Comparison of ENCODE assay signal across 12 cellular contexts in genomic region chr1:20153000-20153418, GRCh38. TPM values are rescaled to one million over a fixed set of nuclear protein-coding genes. Genes with fewer than 3 reads are reported as not detected.
A peak's percentile ranks its signal among the peaks of the same experiment; 100 is the strongest.
DNase-seq lines count a peak whose midpoint lies in the region; ATAC-seq, FAIRE-seq and TF ChIP-seq lines count a peak whose summit lies in the region.
"Had no signal": no experiment of that assay in that cellular context is flagged by ENCODE, and none has a peak within 500 bp of the region (broad histone marks: within the 10 kb centered on the region; RNA-seq: fewer than 3 reads in every experiment).

No MANE protein-coding gene starts in this region.

- H3K9me3 ChIP-seq in lower lobe of right lung (no peaks in the 10 kb centered on the region), suprapubic skin (no peaks in the 10 kb centered on the region)

- no peak for TF ChIP-seq CTCF in lower lobe of right lung (IDR thresholded peaks at IDR 0.05)
- TF ChIP-seq CTCF in suprapubic skin (IDR thresholded peaks at IDR 0.05), result no peak

- no peak for FAIRE-seq in GM12891 (lab: Jason Lieb, UNC)
- FAIRE-seq: A204.1 had no signal

- DNase-seq in NCI-H1417 (lab: John Stamatoyannopoulos, UW), result peak in 2 of 3 experiments; percentile 12 to 55
- no peak for DNase-seq in NCI-H1417 treated with DMSO at 0.1 percent for 48 hours (lab: John Stamatoyannopoulos, UW)
- peak; percentile 26 for DNase-seq in cerebellum (ENCODE audit: low spot score)
- peak; percentile 67 for DNase-seq in lower lobe of right lung
- DNase-seq in suprapubic skin (ENCODE audit: low spot score in 2 of 2), result peak; percentile 74 to 81
- no peak for DNase-seq in NCI-H748 (lab: John Stamatoyannopoulos, UW; ENCODE audit: unreplicated experiment)
- DNase-seq in NCI-H446 treated with DMSO at 0.1 percent for 48 hours (lab: John Stamatoyannopoulos, UW), result no peak
- no peak for DNase-seq in GM12891 (ENCODE audit: insufficient read length, low spot score)

- TF ChIP-seq POLR2A in suprapubic skin (IDR thresholded peaks at IDR 0.05) (no peak), GM12891 (IDR thresholded peaks at IDR 0.05; ENCODE audit: low read depth, low read length) (no peak)

- 40% methylated on average over 6 of the region's 6 CpGs for WGBS in suprapubic skin

- H3K27me3 ChIP-seq in lower lobe of right lung (ENCODE audit: low read depth), result peaks cover 4% of the 10 kb centered on the region
- no peaks in the 10 kb centered on the region for H3K27me3 ChIP-seq in suprapubic skin

- TF ChIP-seq EP300 in suprapubic skin (IDR thresholded peaks at IDR 0.05), result no peak

- ATAC-seq in lower lobe of right lung, result peak; percentile 61 to 74

- H3K27ac ChIP-seq in lower lobe of right lung (peak overlapping the region; percentile 74), suprapubic skin (peak overlapping the region; percentile 76)

- intact Hi-C loops in lower lobe of right lung (cut with DNase I), result no loop called here

- H3K4me3 ChIP-seq in lower lobe of right lung (no peak overlapping the region), suprapubic skin (no peak overlapping the region)

- H3K4me1 ChIP-seq in lower lobe of right lung, result peaks cover 31% of the 10 kb centered on the region
- H3K4me1 ChIP-seq in suprapubic skin, result peaks cover 22% of the 10 kb centered on the region

- no peaks in the 10 kb centered on the region for H3K36me3 ChIP-seq in lower lobe of right lung
- H3K36me3 ChIP-seq in suprapubic skin, result no peaks in the 10 kb centered on the region

TF ChIP-seq in GM12891, 5 proteins besides CTCF, POLR2A, EP300 and RAD21:
- TF ChIP-seq POU2F2 (IDR thresholded peaks at IDR 0.05; ENCODE audit: low read depth, low read length), result no peak
- TF ChIP-seq TAF1 (IDR thresholded peaks at IDR 0.05; ENCODE audit: low read depth, low read length), result no peak
- TF ChIP-seq POLR2AphosphoS5 (IDR thresholded peaks at IDR 0.05; ENCODE audit: low read depth, low read length), result no peak
- no peak for TF ChIP-seq SPI1 (IDR thresholded peaks at IDR 0.05; ENCODE audit: low read depth, low read length)
- no peak for TF ChIP-seq PAX5 (IDR thresholded peaks at IDR 0.05; ENCODE audit: insufficient read depth, low read length, severe bottlenecking)

RNA-seq across cellular contexts. Expression of gene PLA2G2F, which starts 13.9 kb away (rescaled TPM):
- total RNA-seq in cerebellum (not detected), lower lobe of right lung (not detected), suprapubic skin (10 to 100 TPM; 11.9 to 33.8 (median 16.7) TPM)
- polyA plus RNA-seq in GM12891 (2012; ENCODE audit: low read depth, missing spikeins), result not detected
- total RNA-seq: glomerular endothelial cell; T-helper 1 cell treated with Interleukin-12 subunit alpha and Interleukin-12 subunit beta and Interleukin-4 antibody, amounts not matched to agents 30 ng/mL and 1 ng/mL, for 36 hours had no signal

RNA-seq across cellular contexts. Expression of gene UBXN10, which starts 32.9 kb away (rescaled TPM):
- total RNA-seq in cerebellum, result 2.6 TPM
- 7.8 TPM for total RNA-seq in lower lobe of right lung
- 1 to 10 TPM in 1 of 4 donors, under 1 TPM in 3; 0.48 to 1.0 (median 0.68) TPM for total RNA-seq in suprapubic skin
- polyA plus RNA-seq in GM12891 (2012; ENCODE audit: low read depth, missing spikeins), result 0.08 TPM

RNA-seq across cellular contexts. Expression of gene PLA2G2C, which starts 33.3 kb away (rescaled TPM):
- total RNA-seq in cerebellum, result not detected
- not detected for total RNA-seq in lower lobe of right lung
- total RNA-seq in suprapubic skin, result not detected
- polyA plus RNA-seq in GM12891 (2012; ENCODE audit: low read depth, missing spikeins), result not detected
- total RNA-seq: glomerular endothelial cell, urinary bladder had no signal
- polyA plus RNA-seq: urinary bladder had no signal

RNA-seq across cellular contexts. Expression of gene PLA2G2D, which starts 33.7 kb away (rescaled TPM):
- total RNA-seq in cerebellum (not detected), lower lobe of right lung (0.27 TPM), suprapubic skin (not detected)
- 0.22 TPM for polyA plus RNA-seq in GM12891 (2012; ENCODE audit: low read depth, missing spikeins)
- total RNA-seq: glomerular endothelial cell; T-helper 1 cell treated with Interleukin-12 subunit alpha and Interleukin-12 subunit beta and Interleukin-4 antibody, amounts not matched to agents 30 ng/mL and 1 ng/mL, for 36 hours; urinary bladder had no signal
- polyA plus RNA-seq: urinary bladder had no signal

Comparison
In these comparisons a context has a peak if more than half of its experiments do, and no peak if none do; other contexts are left out.
1. DNase-seq: peak in NCI-H1417 (2 of 3), cerebellum (single experiment), lower lobe of right lung (single experiment) and suprapubic skin (2 of 2); none in NCI-H1417 treated with DMSO at 0.1 percent for 48 hours (single experiment), NCI-H748 (single experiment), NCI-H446 treated with DMSO at 0.1 percent for 48 hours (single experiment) and GM12891 (single experiment).
2. RNA of gene PLA2G2F, which starts 13.9 kb away (total RNA-seq): 11.9 to 33.8 TPM in suprapubic skin; not detected in cerebellum (single experiment) and not detected in lower lobe of right lung (single experiment); every median in the first group is over 10 times any median in the second.